Comparison of ENCODE assay signal across 26 cellular contexts in the genomic region with DNA sequence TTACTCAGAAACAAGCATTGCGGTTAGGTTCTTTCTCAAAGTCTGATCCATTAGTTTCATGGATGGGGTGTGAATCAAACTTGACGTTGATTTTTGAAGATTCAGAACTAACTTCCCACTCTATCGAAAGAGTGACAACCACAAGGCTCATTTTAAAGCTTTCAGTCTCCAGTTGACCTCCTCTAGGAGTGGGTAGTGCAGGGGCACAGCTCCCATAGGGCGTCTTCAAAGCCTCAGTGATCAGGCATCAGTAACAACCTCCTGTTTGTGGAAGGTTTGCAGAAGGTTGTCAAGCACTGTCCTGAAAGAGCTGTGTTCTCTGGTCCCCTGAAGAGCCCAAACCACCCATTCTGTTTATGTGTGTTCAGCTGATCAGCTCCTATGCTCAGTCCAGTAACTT. TPM values are rescaled to one million over a fixed set of nuclear protein-coding genes. Genes with fewer than 3 reads are reported as not detected.
DNase-seq lines count a peak whose midpoint lies in the region; ATAC-seq, FAIRE-seq and TF ChIP-seq lines count a peak whose summit lies in the region.
"Had no signal": no experiment of that assay in that cellular context is flagged by ENCODE, and none has a peak within 500 bp of the region (broad histone marks: within the 10 kb centered on the region; RNA-seq: fewer than 3 reads in every experiment).

No MANE protein-coding gene starts in this region.

- H3K9me3 ChIP-seq in K562 (replicated peaks; ENCODE audit: control insufficient read depth, insufficient read depth, low read depth, low read length): no peaks in the 10 kb centered on the region
- H3K9me3 ChIP-seq in neural progenitor cell (ENCODE audit: low read depth): no peaks in the 10 kb centered on the region
- H3K9me3 ChIP-seq in WERI-Rb-1 (ENCODE audit: severe bottlenecking): no peaks in the 10 kb centered on the region
- H3K9me3 ChIP-seq: HAP-1 had no signal

- in situ Hi-C loops in G401 (cut with HindIII; ENCODE audit: low sequenced_read_pairs): no loop called here
- in situ Hi-C loops in K562 (cut with MboI): no loop called here

- intact Hi-C loops in activated CD4-positive, alpha-beta T cell treated with anti-CD3 and anti-CD28 coated beads for 36 hours (cut with DNase I, micrococcal nuclease): no loop called here
- intact Hi-C loops in K562 (cut with micrococcal nuclease): no loop called here

- H3F3A ChIP-seq in neural progenitor cell (ENCODE audit: low read depth): peaks cover 39% of the 10 kb centered on the region

- POLR2A ChIA-PET in activated CD4-positive, alpha-beta T cell treated with anti-CD3 and anti-CD28 coated beads for 36 hours (lab: Charles Lee): no interaction called here
- POLR2A ChIA-PET in K562 (lab: Yijun Ruan, JAX): interaction anchor here (0.6 to 1.7 kb wide), 4 partner anchors 9 to 436 kb away, joined by 3 to 7 read pairs (median 4); no protein-coding TSS in a partner anchor

- 33% methylated on average over 4 of the region's 4 CpGs for WGBS in K562 (ENCODE audit: insufficient coverage, low coverage, missing lambda C conversion rate)

- no peaks in the 10 kb centered on the region for H3K9me3 Mint-ChIP-seq in activated CD4-positive, alpha-beta T cell treated with anti-CD3 and anti-CD28 coated beads for 36 hours (ENCODE audit: low read depth)
- H3K9me3 Mint-ChIP-seq in neural progenitor cell (peaks cover 4% of the 10 kb centered on the region), osteocyte (ENCODE audit: unreplicated experiment) (no peaks in the 10 kb centered on the region)
- H3K9me3 Mint-ChIP-seq: CD4-positive, alpha-beta T cell; HFFc6 had no signal

- no TSS peak for BruUV-seq in K562 (replicated peaks; lab: Mats Ljungman, UMichigan)

- no peak overlapping the region for H3K27ac Mint-ChIP-seq in activated CD4-positive, alpha-beta T cell treated with anti-CD3 and anti-CD28 coated beads for 36 hours
- no peak overlapping the region for H3K27ac Mint-ChIP-seq in neural progenitor cell
- no peak overlapping the region for H3K27ac Mint-ChIP-seq in osteocyte (ENCODE audit: unreplicated experiment)
- H3K27ac Mint-ChIP-seq: CD4-positive, alpha-beta T cell; HFFc6; IgD-negative memory B cell had no signal

- no peak for TF ChIP-seq POLR2A in K562 (conservative IDR thresholded peaks at IDR 0.05)

- H3K4me3 ChIP-seq in K562 (no peak overlapping the region), neural progenitor cell (no peak overlapping the region), WERI-Rb-1 (ENCODE audit: low read depth, low read length) (no peak overlapping the region)
- H3K4me3 ChIP-seq: GM23248, HAP-1 had no signal

- no peak for DNase-seq in activated CD4-positive, alpha-beta T cell treated with anti-CD3 and anti-CD28 coated beads for 36 hours
- DNase-seq in activated CD4-positive, alpha-beta T cell treated with anti-CD3 and anti-CD28 coated beads, Interleukin-2, amount 50 U/mL, for 48 hours: no peak
- peak; percentile 55 for DNase-seq in G401 (ENCODE audit: low spot score)
- no peak for DNase-seq in K562 (ENCODE audit: extremely low read depth in 1 of 4, low spot score in 3 of 4)
- DNase-seq in neural progenitor cell (ENCODE audit: low spot score): no peak
- no peak for DNase-seq in globus pallidus (ENCODE audit: low spot score)
- no peak for DNase-seq in osteocyte (ENCODE audit: extremely low spot score, unreplicated experiment)
- DNase-seq in WERI-Rb-1: no peak
- DNase-seq: ACHN; CD4-positive, alpha-beta T cell; DMS53; GM23248; HFFc6; NCI-H1048; NCI-H1417; NCI-H1694; NCI-H2081; NCI-H2227 treated with DMSO at 0.1 percent for 48 hours; NCI-H526 treated with DMSO at 0.1 percent for 48 hours; SHP77 had no signal

- FAIRE-seq in K562 (lab: Jason Lieb, UNC): peak; percentile 26
- FAIRE-seq: G401.6 had no signal

- H3K27me3 ChIP-seq in K562 (ENCODE audit: control insufficient read depth in 2 of 2, insufficient read depth in 2 of 2, low read length in 2 of 2) (no peaks in the 10 kb centered on the region; a peak in 1 of 5 replicates), neural progenitor cell (no peaks in the 10 kb centered on the region), WERI-Rb-1 (ENCODE audit: insufficient read depth, low read depth, severe bottlenecking) (no peaks in the 10 kb centered on the region)

- no peak for TF ChIP-seq RAD21 in K562 (CRISPR knock-in tag; conservative IDR thresholded peaks at IDR 0.05 in 1 of 2, IDR thresholded peaks at IDR 0.05 in 1 of 2)

- H3K4me1 Mint-ChIP-seq in activated CD4-positive, alpha-beta T cell treated with anti-CD3 and anti-CD28 coated beads for 36 hours: no peaks in the 10 kb centered on the region
- H3K4me1 Mint-ChIP-seq in neural progenitor cell: peaks cover 22% of the 10 kb centered on the region
- H3K4me1 Mint-ChIP-seq in osteocyte (ENCODE audit: unreplicated experiment): peaks cover 43% of the 10 kb centered on the region

- H3K36me3 ChIP-seq in K562 (ENCODE audit: control insufficient read depth, insufficient read depth, low read length) (0 out of 3 replicates have a peak, but pooled peaks cover 6% of the 10 kb centered on the region), neural progenitor cell (no peaks in the 10 kb centered on the region), WERI-Rb-1 (peaks cover 10% of the 10 kb centered on the region)

- H4K20me1 ChIP-seq in K562 (replicated peaks; ENCODE audit: control insufficient read depth, insufficient read depth, low read length) (no peaks in the 10 kb centered on the region), neural progenitor cell (ENCODE audit: low read depth) (peaks cover 30% of the 10 kb centered on the region)

- H3K27me3 Mint-ChIP-seq in activated CD4-positive, alpha-beta T cell treated with anti-CD3 and anti-CD28 coated beads for 36 hours: peaks cover 15% of the 10 kb centered on the region
- H3K27me3 Mint-ChIP-seq in neural progenitor cell (ENCODE audit: insufficient read depth, low read depth) (peaks cover under 1% of the 10 kb centered on the region), osteocyte (ENCODE audit: unreplicated experiment) (no peaks in the 10 kb centered on the region)

- TF ChIP-seq CTCF in K562 (IDR thresholded peaks at IDR 0.05 in 2 of 3, conservative IDR thresholded peaks at IDR 0.05 in 1 of 3; ENCODE audit: insufficient read depth in 2 of 3, low read depth in 1 of 3, low read length in 3 of 3) (no peak), neural progenitor cell (IDR thresholded peaks at IDR 0.05) (no peak), osteocyte (IDR thresholded peaks at IDR 0.05) (no peak), WERI-Rb-1 (IDR thresholded peaks at IDR 0.05; ENCODE audit: low read depth, low read length) (no peak)

- ATAC-seq in activated CD4-positive, alpha-beta T cell treated with anti-CD3 and anti-CD28 coated beads for 36 hours: peak; percentile 19
- ATAC-seq in K562: no peak
- ATAC-seq: Panc1 had no signal

- no peak overlapping the region for H3K27ac ChIP-seq in K562 (ENCODE audit: extremely low read depth, low read depth, low read length)
- no peak overlapping the region for H3K27ac ChIP-seq in neural progenitor cell
- no peak overlapping the region for H3K27ac ChIP-seq in WERI-Rb-1
- H3K27ac ChIP-seq: 22Rv1, GM23248, RWPE1 had no signal

- TF ChIP-seq EP300 in K562 (IDR thresholded peaks at IDR 0.05; ENCODE audit: low read length): no peak

- no peak overlapping the region for H3K4me2 ChIP-seq in K562 (ENCODE audit: insufficient read depth, low read length)
- peak overlapping the region; percentile 3 for H3K4me2 ChIP-seq in neural progenitor cell

- H3K79me2 ChIP-seq in K562 (ENCODE audit: control insufficient read depth, insufficient read depth, low read length) (no peaks in the 10 kb centered on the region), neural progenitor cell (ENCODE audit: low read depth) (peaks cover 91% of the 10 kb centered on the region)

- no peaks in the 10 kb centered on the region for H3K9me1 ChIP-seq in K562 (ENCODE audit: control insufficient read depth, insufficient read depth, low read length)

- H3K4me3 Mint-ChIP-seq in activated CD4-positive, alpha-beta T cell treated with anti-CD3 and anti-CD28 coated beads for 36 hours: no peak overlapping the region
- H3K4me3 Mint-ChIP-seq in neural progenitor cell (no peak overlapping the region), osteocyte (ENCODE audit: unreplicated experiment) (no peak overlapping the region)
- H3K4me3 Mint-ChIP-seq: CD4-positive, alpha-beta T cell; HFFc6; IgD-negative memory B cell had no signal

- H2AFZ ChIP-seq in K562 (ENCODE audit: low read depth, low read length) (no peak overlapping the region), neural progenitor cell (replicated peaks) (no peak overlapping the region)
- H2AFZ ChIP-seq: GM23248 had no signal

- H3K9ac ChIP-seq in K562 (ENCODE audit: insufficient read depth in 1 of 2, low read depth in 2 of 2, low read length in 2 of 2) (no peak overlapping the region), neural progenitor cell (no peak overlapping the region)
- H3K9ac ChIP-seq: GM23248 had no signal

- no peaks in the 10 kb centered on the region for H3K36me3 Mint-ChIP-seq in activated CD4-positive, alpha-beta T cell treated with anti-CD3 and anti-CD28 coated beads for 36 hours (ENCODE audit: low read depth)
- H3K36me3 Mint-ChIP-seq in neural progenitor cell: peaks cover 16% of the 10 kb centered on the region
- H3K36me3 Mint-ChIP-seq in osteocyte (ENCODE audit: unreplicated experiment): peaks cover 27% of the 10 kb centered on the region
- H3K36me3 Mint-ChIP-seq: IgD-negative memory B cell had no signal

- CTCF ChIA-PET in activated CD4-positive, alpha-beta T cell treated with anti-CD3 and anti-CD28 coated beads for 36 hours (lab: Charles Lee): interaction anchor here (0.6 to 0.9 kb wide), 2 partner anchors 9 to 117 kb away, joined by 3 read pairs; no protein-coding TSS in a partner anchor
- CTCF ChIA-PET in K562 (lab: Yijun Ruan, JAX; ENCODE audit: low intra/inter-chr PET ratio): interaction anchor here (1.0 kb wide), 1 partner anchor 30 kb away, joined by 3 read pairs; no protein-coding TSS in a partner anchor

- H3K4me1 ChIP-seq in K562 (replicated peaks in 1 of 2; ENCODE audit: control insufficient read depth in 2 of 2, insufficient read depth in 2 of 2, low read length in 2 of 2): no peaks in the 10 kb centered on the region
- H3K4me1 ChIP-seq in neural progenitor cell: peaks cover 70% of the 10 kb centered on the region

RNA-seq across cellular contexts. Expression of gene MTCL1, which starts 10.2 kb away (rescaled TPM):
- under 1 TPM; 0.14 to 0.35 TPM for total RNA-seq in activated CD4-positive, alpha-beta T cell treated with anti-CD3 and anti-CD28 coated beads for 36 hours
- total RNA-seq in G401 (2014; rRNA removed; shearing (Covaris generic)): 0.43 and 2.2 TPM in 2 replicates
- 26.9 and 56.2 TPM in 2 replicates for total RNA-seq in K562 (2011; cell fraction: chromatin; rRNA removed; ENCODE audit: low replicate concordance)
- 10.2 and 11.4 TPM in 2 replicates for total RNA-seq in K562 (2011; cell fraction: nucleolus; rRNA removed)
- total RNA-seq in K562 (2011; cell fraction: nucleoplasm; rRNA removed): 21.6 and 32.3 TPM in 2 replicates
- total RNA-seq in K562 (2014; rRNA removed): 3.7 and 4.6 TPM in 2 replicates
- total RNA-seq in K562 (2014; rRNA removed; fragmentation: Illumina TruSeq; extraction: Trizol): 6.8 and 7.4 TPM in 2 replicates
- total RNA-seq in K562 (2015; rRNA removed; fragmentation: Illumina TruSeq; extraction: Trizol): 3.7 and 4.9 TPM in 2 replicates
- total RNA-seq in K562 (2021): 5.4 and 5.9 TPM in 2 replicates
- polyA plus RNA-seq in K562 (2011; rRNA removed): 6.5 and 16.6 TPM in 2 replicates
- polyA plus RNA-seq in K562 (2011; cell fraction: cytosol; rRNA removed): 3.4 and 9.5 TPM in 2 replicates
- polyA plus RNA-seq in K562 (2011; cell fraction: nucleus; rRNA removed): 20.4 and 52.0 TPM in 2 replicates
- polyA plus RNA-seq in K562 (2012): 4.6 and 4.8 TPM in 2 replicates
- 4.5 and 5.0 TPM in 2 replicates for polyA plus RNA-seq in K562 (2014; fragmentation: Illumina TruSeq; extraction: Trizol)
- under 1 TPM; 0.21 to 0.38 TPM for polyA plus RNA-seq in K562 (2014; fragmentation: Nextera tagmentation; extraction: Ambion mirVana)
- polyA plus RNA-seq in K562 (2014; rRNA removed): 3.0 and 5.5 TPM in 2 replicates
- polyA minus RNA-seq in K562 (2011; rRNA and poly(A)+ RNA removed): 21.5 and 39.2 TPM in 2 replicates
- polyA minus RNA-seq in K562 (2011; cell fraction: cytosol; rRNA and poly(A)+ RNA removed): 3.7 and 16.8 TPM in 2 replicates
- polyA minus RNA-seq in K562 (2011; cell fraction: nucleus; rRNA and poly(A)+ RNA removed): 14.9 and 54.1 TPM in 2 replicates
- total RNA-seq in neural progenitor cell (ENCODE audit: low replicate concordance): 36.9 and 38.7 TPM in 2 replicates
- 56.9 and 58.4 TPM in 2 replicates for total RNA-seq in osteocyte
